ENCODE assay signal across 1 cellular context in the genomic region with DNA sequence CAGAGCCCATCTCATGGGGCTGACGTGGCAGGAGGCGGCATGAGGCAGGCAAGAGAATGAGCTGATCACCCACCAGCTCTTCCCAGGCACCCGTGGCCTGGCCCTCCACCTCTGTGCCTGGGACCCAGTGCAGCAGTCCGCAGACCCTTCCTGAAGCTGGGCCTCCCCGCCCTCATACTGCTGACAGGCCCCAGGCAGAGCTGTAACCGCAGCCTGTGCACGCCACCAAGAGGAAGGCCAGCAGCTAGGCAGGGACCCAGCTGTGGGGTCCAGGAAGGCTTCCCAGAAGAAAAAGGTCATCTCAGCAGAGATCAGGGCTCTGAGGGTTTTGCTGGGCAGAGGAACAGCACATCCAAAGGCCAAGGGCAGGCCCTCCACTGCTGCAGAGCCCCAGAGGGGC.
TF ChIP-seq lines count a peak whose summit lies in the region.

No MANE protein-coding gene starts in this region.

TF ChIP-seq in K562, 482 proteins besides CTCF, POLR2A, EP300 and RAD21:
- TF ChIP-seq POLR2G (IDR thresholded peaks at IDR 0.05; ENCODE audit: low read depth, low read length) (peak; percentile 36; the same call in 1 of the 2 replicates), SRSF1 (IDR thresholded peaks at IDR 0.05; ENCODE audit: low read depth, low read length) (no peak), HMGN3 (IDR thresholded peaks at IDR 0.05; ENCODE audit: borderline replicate concordance, extremely low read depth, insufficient read length, low read depth, low read length) (peak; percentile 18), GABPB1 (CRISPR knock-in tag; IDR thresholded peaks at IDR 0.05) (0 out of 2 replicates have a peak, but pooled peaks have one; percentile 8), STAG1 (CRISPR knock-in tag; IDR thresholded peaks at IDR 0.05; ENCODE audit: borderline replicate concordance) (peak; percentile 19; the same call in 1 of the 2 replicates)
- TF ChIP-seq, protein P1, sequence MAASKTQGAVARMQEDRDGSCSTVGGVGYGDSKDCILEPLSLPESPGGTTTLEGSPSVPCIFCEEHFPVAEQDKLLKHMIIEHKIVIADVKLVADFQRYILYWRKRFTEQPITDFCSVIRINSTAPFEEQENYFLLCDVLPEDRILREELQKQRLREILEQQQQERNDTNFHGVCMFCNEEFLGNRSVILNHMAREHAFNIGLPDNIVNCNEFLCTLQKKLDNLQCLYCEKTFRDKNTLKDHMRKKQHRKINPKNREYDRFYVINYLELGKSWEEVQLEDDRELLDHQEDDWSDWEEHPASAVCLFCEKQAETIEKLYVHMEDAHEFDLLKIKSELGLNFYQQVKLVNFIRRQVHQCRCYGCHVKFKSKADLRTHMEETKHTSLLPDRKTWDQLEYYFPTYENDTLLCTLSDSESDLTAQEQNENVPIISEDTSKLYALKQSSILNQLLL (CRISPR knock-in tag; IDR thresholded peaks at IDR 0.05; ENCODE audit: borderline replicate concordance): 0 out of 2 replicates have a peak, but pooled peaks have one; percentile 29
- TF ChIP-seq, protein P2, sequence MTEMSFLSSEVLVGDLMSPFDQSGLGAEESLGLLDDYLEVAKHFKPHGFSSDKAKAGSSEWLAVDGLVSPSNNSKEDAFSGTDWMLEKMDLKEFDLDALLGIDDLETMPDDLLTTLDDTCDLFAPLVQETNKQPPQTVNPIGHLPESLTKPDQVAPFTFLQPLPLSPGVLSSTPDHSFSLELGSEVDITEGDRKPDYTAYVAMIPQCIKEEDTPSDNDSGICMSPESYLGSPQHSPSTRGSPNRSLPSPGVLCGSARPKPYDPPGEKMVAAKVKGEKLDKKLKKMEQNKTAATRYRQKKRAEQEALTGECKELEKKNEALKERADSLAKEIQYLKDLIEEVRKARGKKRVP (CRISPR knock-in tag; IDR thresholded peaks at IDR 0.05): no peak
